Comparison of ENCODE assay signal across 17 cellular contexts in the genomic region with DNA sequence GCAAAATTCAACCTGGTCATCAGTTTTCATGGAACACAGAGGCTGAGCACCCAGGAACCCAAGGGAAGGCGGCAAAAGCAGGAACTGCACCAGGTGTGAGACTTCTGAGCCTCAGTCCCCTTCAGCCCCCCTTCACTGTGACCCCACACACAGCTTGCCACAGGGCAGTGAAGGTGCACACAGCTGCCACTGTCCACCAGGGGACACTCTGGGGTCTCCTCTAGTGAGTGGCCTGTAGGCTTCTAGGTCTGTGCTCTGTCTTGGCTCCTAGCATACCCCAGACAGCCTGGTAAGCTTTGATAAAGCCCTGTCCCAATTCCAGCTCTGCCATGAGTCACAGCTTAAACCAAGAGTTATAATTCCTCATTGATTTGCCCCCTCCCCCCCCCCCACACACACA. TPM values are rescaled to one million over a fixed set of nuclear protein-coding genes. Genes with fewer than 3 reads are reported as not detected.
A peak's percentile ranks its signal among the peaks of the same experiment; 100 is the strongest.
DNase-seq lines count a peak whose midpoint lies in the region; FAIRE-seq and TF ChIP-seq lines count a peak whose summit lies in the region.
"Had no signal": no experiment of that assay in that cellular context is flagged by ENCODE, and none has a peak within 500 bp of the region (broad histone marks: within the 10 kb centered on the region; RNA-seq: fewer than 3 reads in every experiment).

No MANE protein-coding gene starts in this region.

- H3K36me3 ChIP-seq in bronchial epithelial cell (ENCODE audit: control insufficient read depth, insufficient read depth, low read length), result no peaks in the 10 kb centered on the region
- no peaks in the 10 kb centered on the region for H3K36me3 ChIP-seq in keratinocyte (ENCODE audit: control insufficient read depth in 2 of 2, extremely low read depth in 1 of 2, insufficient read depth in 2 of 2, low read length in 2 of 2)

- H3K4me3 Mint-ChIP-seq in immature natural killer cell, result no peak overlapping the region
- H3K4me3 Mint-ChIP-seq: CD4-positive, alpha-beta memory T cell; dendritic cell treated with granulocyte-macrophage colony-stimulating factor and Interleukin-4, amounts not matched to agents 40 ng/mL and 50 ng/mL, for 4 days; stimulated activated naive B cell treated with anti-CD40 and anti-IgM and Interleukin-4, amounts not matched to agents 10 μg/mL and 1 μg/mL and 100 μg/mL, for 72 hours had no signal

- H3K27ac ChIP-seq in keratinocyte (ENCODE audit: control insufficient read depth, insufficient read depth, low read length), result no peak overlapping the region

- H3K9me3 ChIP-seq in keratinocyte (ENCODE audit: control insufficient read depth, low read depth, low read length), result no peaks in the 10 kb centered on the region

- no peak overlapping the region for H3K27ac Mint-ChIP-seq in immature natural killer cell
- H3K27ac Mint-ChIP-seq: CD4-positive, alpha-beta memory T cell; dendritic cell treated with granulocyte-macrophage colony-stimulating factor and Interleukin-4, amounts not matched to agents 40 ng/mL and 50 ng/mL, for 4 days; naive B cell had no signal

- FAIRE-seq in bronchial epithelial cell (lab: Jason Lieb, UNC) (no peak), keratinocyte (lab: Jason Lieb, UNC) (no peak)
- FAIRE-seq: GM12891 had no signal

- no peaks in the 10 kb centered on the region for H3K9me3 Mint-ChIP-seq in immature natural killer cell
- H3K9me3 Mint-ChIP-seq: CD4-positive, alpha-beta memory T cell; dendritic cell treated with granulocyte-macrophage colony-stimulating factor and Interleukin-4, amounts not matched to agents 40 ng/mL and 50 ng/mL, for 4 days; naive B cell; stimulated activated naive B cell treated with anti-CD40 and anti-IgM and Interleukin-4, amounts not matched to agents 10 μg/mL and 1 μg/mL and 100 μg/mL, for 72 hours had no signal

- peaks cover 21% of the 10 kb centered on the region for H3K27me3 ChIP-seq in bronchial epithelial cell (ENCODE audit: control insufficient read depth, insufficient read depth, low read length)
- H3K27me3 ChIP-seq in keratinocyte (ENCODE audit: control insufficient read depth, extremely low read depth, insufficient read depth, low read length), result peaks cover 43% of the 10 kb centered on the region

- dilution Hi-C loops in keratinocyte (cut with MboI; ENCODE audit: extremely low pct_ligation_motif_present, low sequenced_read_pairs), result no loop called here

- no peaks in the 10 kb centered on the region for H3K36me3 Mint-ChIP-seq in immature natural killer cell
- H3K36me3 Mint-ChIP-seq: CD4-positive, alpha-beta memory T cell; naive B cell; stimulated activated naive B cell treated with anti-CD40 and anti-IgM and Interleukin-4, amounts not matched to agents 10 μg/mL and 1 μg/mL and 100 μg/mL, for 72 hours had no signal

- no peaks in the 10 kb centered on the region for H3K4me1 Mint-ChIP-seq in immature natural killer cell

- no peak overlapping the region for H3K4me2 ChIP-seq in keratinocyte (ENCODE audit: control insufficient read depth, extremely low read depth, insufficient read depth, low read depth, low read length)

- DNase-seq in AG09319 (ENCODE audit: extremely low read depth, low read depth), result no peak
- DNase-seq in HUDEP-2 (lab: John Stamatoyannopoulos, UW; ENCODE audit: unreplicated experiment in 76 of 76), result peak in 43 of 76 experiments; percentile 15 to 69 (median 48)
- DNase-seq in bronchial epithelial cell (ENCODE audit: low read depth), result no peak
- no peak for DNase-seq in keratinocyte (ENCODE audit: low read depth, low spot score)
- no peak for DNase-seq in immature natural killer cell
- DNase-seq in stimulated activated CD4-positive, alpha-beta T cell treated with anti-CD3 and anti-CD28 coated beads, Interleukin-4, amount 100 ng/mL, for 24 hours, result no peak
- DNase-seq in activated T-cell treated with anti-CD3 and anti-CD28 coated beads, Interleukin-2, amount 50 U/mL, for 1 hour, result no peak
- DNase-seq in activated CD4-positive, alpha-beta T cell treated with anti-CD3 and anti-CD28 coated beads for 4 hours, result no peak
- DNase-seq: activated CD4-positive, CD25-positive, alpha-beta regulatory T cell treated with anti-CD3 and anti-CD28 coated beads, Interleukin-2, amount 50 U/mL, for 72 hours; activated naive CD4-positive, alpha-beta T cell treated with Interleukin-2 at 50 U/mL for 16 hours; CD4-positive, alpha-beta memory T cell; hippocampal formation; naive B cell; NCI-H187; stimulated activated naive B cell treated with anti-CD40 and anti-IgM and Interleukin-4, amounts not matched to agents 10 μg/mL and 1 μg/mL and 100 μg/mL, for 72 hours had no signal

- H3K4me3 ChIP-seq in bronchial epithelial cell (ENCODE audit: low read depth, low read length) (no peak overlapping the region), keratinocyte (ENCODE audit: control insufficient read depth in 2 of 3, extremely low read depth in 1 of 3, insufficient read depth in 2 of 3, low read depth in 1 of 3, low read length in 3 of 3) (no peak overlapping the region)

- no peak overlapping the region for H2AFZ ChIP-seq in keratinocyte (ENCODE audit: control insufficient read depth, low read length)

- peaks cover 0 to 8% (median 7%) of the 10 kb centered on the region in 3 donors for H3K27me3 Mint-ChIP-seq in immature natural killer cell (ENCODE audit: low read depth in 3 of 3)
- H3K27me3 Mint-ChIP-seq: CD4-positive, alpha-beta memory T cell had no signal

- H3K4me1 ChIP-seq in keratinocyte (ENCODE audit: control insufficient read depth, extremely low read depth, insufficient read depth, low read length), result no peaks in the 10 kb centered on the region

- no peaks in the 10 kb centered on the region for H3K79me2 ChIP-seq in keratinocyte (ENCODE audit: control insufficient read depth, insufficient read depth, low read length)

- TF ChIP-seq CTCF in AG09319 (IDR thresholded peaks at IDR 0.05; ENCODE audit: low read depth, low read length) (peak; percentile 11), bronchial epithelial cell (IDR thresholded peaks at IDR 0.05; ENCODE audit: insufficient read depth, low read length, severe bottlenecking) (peak; percentile 25), keratinocyte (optimal IDR thresholded peaks at IDR 0.05 in 1 of 3, IDR thresholded peaks at IDR 0.05 in 1 of 3, conservative IDR thresholded peaks at IDR 0.05 in 1 of 3; ENCODE audit: extremely low read depth in 1 of 3, insufficient read depth in 2 of 3, low read length in 3 of 3) (peak in 2 of 3 experiments; percentile 6 to 21)

- H4K20me1 ChIP-seq in keratinocyte (ENCODE audit: control insufficient read depth, extremely low read depth, insufficient read depth, low read length), result no peaks in the 10 kb centered on the region

- H3K9ac ChIP-seq in keratinocyte (ENCODE audit: control insufficient read depth, extremely low read depth, insufficient read depth, low read length), result no peak overlapping the region

- H3K9me1 ChIP-seq in keratinocyte (ENCODE audit: control insufficient read depth, extremely low read depth, insufficient read depth, low read length), result no peaks in the 10 kb centered on the region

RNA-seq across cellular contexts. Expression of a gene that starts 12.1 kb away (rescaled TPM):
- under 0.01 and 0.13 TPM in 2 replicates for total RNA-seq in bronchial epithelial cell
- 0.03 TPM in 1 of 3 replicates, not detected in the others for polyA plus RNA-seq in keratinocyte
- not detected for polyA plus RNA-seq in keratinocyte (2011; ENCODE audit: low read depth)
- not detected in 2 replicates for polyA plus RNA-seq in keratinocyte (2011; cell fraction: cytosol; rRNA removed)
- not detected in 2 replicates for polyA plus RNA-seq in keratinocyte (2011; cell fraction: nucleus; rRNA removed)
- not detected in 2 replicates for polyA plus RNA-seq in keratinocyte (2012; ENCODE audit: low replicate concordance)
- 0.06 to 0.10 TPM in 2 of 3 replicates, not detected in the other for polyA minus RNA-seq in keratinocyte
- not detected for polyA minus RNA-seq in keratinocyte (2011; cell fraction: cytosol; rRNA and poly(A)+ RNA removed)
- not detected in 2 replicates for polyA minus RNA-seq in keratinocyte (2011; cell fraction: nucleus; rRNA and poly(A)+ RNA removed)
- polyA plus RNA-seq in immature natural killer cell, result not detected

RNA-seq across cellular contexts. Expression of a gene that starts 24.8 kb away (rescaled TPM):
- under 0.01 TPM in 2 replicates for total RNA-seq in bronchial epithelial cell
- 0.77 to 1.2 TPM (median 0.95 TPM) in 3 replicates for polyA plus RNA-seq in keratinocyte
- 0.56 TPM for polyA plus RNA-seq in keratinocyte (2011; ENCODE audit: low read depth)
- polyA plus RNA-seq in keratinocyte (2011; cell fraction: cytosol; rRNA removed), result 0.29 and 2.5 TPM in 2 replicates
- polyA plus RNA-seq in keratinocyte (2011; cell fraction: nucleus; rRNA removed), result 0.25 and 0.93 TPM in 2 replicates
- 0.69 and 2.3 TPM in 2 replicates for polyA plus RNA-seq in keratinocyte (2012; ENCODE audit: low replicate concordance)
- 0.30 to 1.0 TPM (median 0.86 TPM) in 3 replicates for polyA minus RNA-seq in keratinocyte
- polyA minus RNA-seq in keratinocyte (2011; cell fraction: cytosol; rRNA and poly(A)+ RNA removed), result 4.2 TPM
- 0.84 TPM in 1 of 2 replicates, not detected in the other for polyA minus RNA-seq in keratinocyte (2011; cell fraction: nucleus; rRNA and poly(A)+ RNA removed)
- 1 to 10 TPM in 2 of 3 donors, under 1 TPM in 1; 0.21 to 4.9 (median 2.4) TPM for polyA plus RNA-seq in immature natural killer cell

RNA-seq across cellular contexts. Expression of a gene that starts 58.3 kb away (rescaled TPM):
- total RNA-seq in bronchial epithelial cell, result under 0.01 and 0.26 TPM in 2 replicates
- polyA plus RNA-seq in keratinocyte (0.12 to 0.21 TPM (median 0.19 TPM) in 3 replicates), immature natural killer cell (1 to 10 TPM in 2 of 3 donors, not detected in 1; 1.9 to 5.7 TPM)
- polyA plus RNA-seq in keratinocyte (2011; ENCODE audit: low read depth), result 3.7 TPM
- polyA plus RNA-seq in keratinocyte (2011; cell fraction: cytosol; rRNA removed), result not detected in 2 replicates
- polyA plus RNA-seq in keratinocyte (2011; cell fraction: nucleus; rRNA removed), result 3.6 TPM in 2 replicates
- 0.31 and 7.2 TPM in 2 replicates for polyA plus RNA-seq in keratinocyte (2012; ENCODE audit: low replicate concordance)
- polyA minus RNA-seq in keratinocyte, result 0.07 to 0.33 TPM (median 0.16 TPM) in 3 replicates
- polyA minus RNA-seq in keratinocyte (2011; cell fraction: cytosol; rRNA and poly(A)+ RNA removed), result not detected
- polyA minus RNA-seq in keratinocyte (2011; cell fraction: nucleus; rRNA and poly(A)+ RNA removed), result 0.39 and 1.5 TPM in 2 replicates

Comparison
In these comparisons a context has a peak if more than half of its experiments do, and no peak if none do; other contexts are left out.
1. DNase-seq: peak in HUDEP-2 (43 of 76); none in AG09319 (single experiment), bronchial epithelial cell (single experiment), keratinocyte (single experiment), immature natural killer cell (0 of 3), stimulated activated CD4-positive, alpha-beta T cell treated with anti-CD3 and anti-CD28 coated beads, Interleukin-4, amount 100 ng/mL, for 24 hours (single experiment), activated T-cell treated with anti-CD3 and anti-CD28 coated beads, Interleukin-2, amount 50 U/mL, for 1 hour (single experiment) and activated CD4-positive, alpha-beta T cell treated with anti-CD3 and anti-CD28 coated beads for 4 hours (0 of 2).
2. Peak in every context shown above with its lines, with median percentiles within 50 percentile points of each other: CTCF ChIP-seq.